20 cellular contexts compared by ENCODE assay signal in the genomic region with DNA sequence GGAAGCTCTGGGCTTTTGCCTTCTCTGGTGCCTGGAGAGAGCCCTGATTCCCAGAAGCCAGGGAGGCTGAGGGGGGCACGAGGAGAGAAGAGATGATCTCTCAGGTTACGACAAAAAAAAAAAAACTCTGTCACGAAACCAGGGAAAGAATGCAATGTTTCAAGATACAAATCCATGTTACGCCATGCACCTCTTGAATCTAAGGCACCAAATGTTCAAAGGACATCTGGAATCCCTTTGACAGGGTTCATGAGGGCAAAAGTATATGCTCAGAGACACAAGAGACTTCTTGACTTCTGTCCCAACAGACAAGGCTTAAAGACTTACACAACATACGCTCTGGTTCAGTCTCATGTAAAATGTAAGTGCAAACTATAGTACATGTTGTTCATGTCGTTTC.
"Had no signal": no experiment of that assay in that cellular context is flagged by ENCODE, and none has a peak within 500 bp of the region (broad histone marks: within the 10 kb centered on the region; RNA-seq: fewer than 3 reads in every experiment).

No MANE protein-coding gene starts in this region.

- H3K9me3 ChIP-seq: body of pancreas, lower lobe of right lung, thyroid gland had no signal

- DNase-seq: activated B cell treated with CpG ODN at 0.5 μM for 24 hours; activated CD4-positive, alpha-beta T cell treated with anti-CD3 and anti-CD28 coated beads for 36 hours; activated CD4-positive, alpha-beta T cell treated with anti-CD3 and anti-CD28 coated beads, Interleukin-2, amount 50 U/mL, for 4 hours; activated CD8-positive, alpha-beta memory T cell treated with anti-CD3 and anti-CD28 coated beads, Interleukin-2, amount 50 U/mL, for 48 hours; activated naive CD4-positive, alpha-beta T cell treated with anti-CD3 and anti-CD28 coated beads for 36 hours; activated naive CD8-positive, alpha-beta T cell treated with anti-CD3 and anti-CD28 coated beads, Interleukin-2, amount 10 ng/mL, durations not matched to agents 7 days and 5 days; activated T-cell treated with anti-CD3 and anti-CD28 coated beads, Interleukin-2, amount 50 U/mL, for 48 hours; body of pancreas; erythroblast; heart right ventricle; kidney; lower lobe of right lung; naive thymus-derived CD4-positive, alpha-beta T cell; stimulated activated CD4-positive, alpha-beta T cell treated with anti-CD3 and anti-CD28 coated beads, Interleukin-2, amount 100 ng/mL, for 48 hours; stimulated activated naive CD4-positive, alpha-beta T cell treated with Interleukin-2 at 50 U/mL for 16 hours; substantia nigra; T-helper 9 cell; thyroid gland had no signal

- H3K4me1 ChIP-seq: body of pancreas, lower lobe of right lung had no signal

- H3K27ac Mint-ChIP-seq: activated B cell treated with CpG ODN at 0.5 μM for 24 hours; activated CD4-positive, alpha-beta T cell treated with anti-CD3 and anti-CD28 coated beads for 36 hours; activated naive CD4-positive, alpha-beta T cell treated with anti-CD3 and anti-CD28 coated beads for 36 hours; activated naive CD8-positive, alpha-beta T cell treated with anti-CD3 and anti-CD28 coated beads, Interleukin-2, amount 10 ng/mL, durations not matched to agents 7 days and 5 days; naive thymus-derived CD4-positive, alpha-beta T cell had no signal

- FAIRE-seq: kidney had no signal

- H3K27ac ChIP-seq: body of pancreas, cardiac muscle cell, lower lobe of right lung, thyroid gland had no signal

- H3K9me3 Mint-ChIP-seq: neural crest cell had no signal

- H3K36me3 ChIP-seq: cardiac muscle cell, heart right ventricle, lower lobe of right lung, thyroid gland had no signal

- H3K4me3 ChIP-seq: body of pancreas, cardiac muscle cell, heart right ventricle, lower lobe of right lung, thyroid gland had no signal

- H3K4me1 Mint-ChIP-seq: activated B cell treated with CpG ODN at 0.5 μM for 24 hours; activated naive CD8-positive, alpha-beta T cell treated with anti-CD3 and anti-CD28 coated beads, Interleukin-2, amount 10 ng/mL, durations not matched to agents 7 days and 5 days had no signal

- H3K27me3 Mint-ChIP-seq: activated B cell treated with CpG ODN at 0.5 μM for 24 hours; activated CD4-positive, alpha-beta T cell treated with anti-CD3 and anti-CD28 coated beads for 36 hours; activated naive CD8-positive, alpha-beta T cell treated with anti-CD3 and anti-CD28 coated beads, Interleukin-2, amount 10 ng/mL, durations not matched to agents 7 days and 5 days; naive thymus-derived CD4-positive, alpha-beta T cell had no signal

- H3K27me3 ChIP-seq: body of pancreas, cardiac muscle cell, heart right ventricle, thyroid gland had no signal

- H3K4me3 Mint-ChIP-seq: activated B cell treated with CpG ODN at 0.5 μM for 24 hours; activated CD4-positive, alpha-beta T cell treated with anti-CD3 and anti-CD28 coated beads for 36 hours; activated naive CD4-positive, alpha-beta T cell treated with anti-CD3 and anti-CD28 coated beads for 36 hours; activated naive CD8-positive, alpha-beta T cell treated with anti-CD3 and anti-CD28 coated beads, Interleukin-2, amount 10 ng/mL, durations not matched to agents 7 days and 5 days; naive thymus-derived CD4-positive, alpha-beta T cell; neural crest cell had no signal
